In genomic region chr16:10145636-10146035, GRCh38 we compare ENCODE assay signal across 27 cellular contexts.
"Had no signal": no experiment of that assay in that cellular context is flagged by ENCODE, and none has a peak within 500 bp of the region (broad histone marks: within the 10 kb centered on the region; RNA-seq: fewer than 3 reads in every experiment).

No MANE protein-coding gene starts in this region.

- H3K27ac ChIP-seq: stomach, suprapubic skin, testis, thoracic aorta, thyroid gland, tibial artery, tibial nerve, transverse colon, upper lobe of left lung, upper lobe of right lung, uterus, vagina had no signal

- FAIRE-seq: urothelium cell line had no signal

- H3K4me1 ChIP-seq: stomach, suprapubic skin, testis, tibial artery, tibial nerve, transverse colon, upper lobe of left lung, upper lobe of right lung, uterus, vagina had no signal

- ATAC-seq: stimulated activated effector memory CD8-positive, alpha-beta T cell treated with anti-CD3 and anti-CD28 coated beads, Interleukin-12 subunit alpha, Interleukin-12 subunit beta, amount 100 ng/mL, for 72 hours; stimulated activated memory B cell treated with anti-CD40 and anti-IgM and Interleukin-4, amounts not matched to agents 10 μg/mL and 1 μg/mL and 100 μg/mL, for 72 hours; stimulated activated naive B cell treated with anti-CD40 and anti-IgM and Interleukin-4, amounts not matched to agents 10 μg/mL and 1 μg/mL and 100 μg/mL, for 72 hours; stimulated activated naive CD8-positive, alpha-beta T cell treated with anti-CD3 and anti-CD28 coated beads, Interleukin-15, amount 100 ng/mL, for 72 hours; stimulated activated naive CD8-positive, alpha-beta T cell treated with anti-CD3 and anti-CD28 coated beads, Interleukin-15, Interleukin-2, amounts not matched to agents 100 U/mL and 50 U/mL, for 24 hours; upper lobe of right lung had no signal

- DNase-seq: stimulated activated CD4-positive, alpha-beta T cell treated with anti-CD3 and anti-CD28 coated beads, Interleukin-2, amount 100 ng/mL, for 48 hours; stimulated activated CD4-positive, alpha-beta T cell treated with anti-CD3 and anti-CD28 coated beads, Interleukin-4, amount 100 ng/mL, for 1 hour; stimulated activated CD4-positive, alpha-beta T cell treated with anti-CD3 and anti-CD28 coated beads, Interleukin-4, amount 100 ng/mL, for 24 hours; stimulated activated CD4-positive, alpha-beta T cell treated with anti-CD3 and anti-CD28 coated beads, Interleukin-4, amount 100 ng/mL, for 4 hours; stimulated activated CD8-positive, alpha-beta memory T cell treated with anti-CD3 and anti-CD28 coated beads, Interleukin-4, amount 100 ng/mL, for 48 hours; stimulated activated naive B cell treated with anti-CD40 and anti-IgM and Interleukin-4, amounts not matched to agents 10 μg/mL and 1 μg/mL and 100 μg/mL, for 72 hours; stimulated activated naive CD4-positive, alpha-beta T cell; stimulated activated naive CD4-positive, alpha-beta T cell treated with Interleukin-2 at 50 U/mL for 16 hours; stimulated activated naive CD8-positive, alpha-beta T cell treated with anti-CD3 and anti-CD28 coated beads, Interleukin-15, amount 100 ng/mL, for 72 hours; stimulated activated naive CD8-positive, alpha-beta T cell treated with anti-CD3 and anti-CD28 coated beads, Interleukin-15, Interleukin-2, amounts not matched to agents 100 U/mL and 50 U/mL, for 24 hours; stomach; substantia nigra; testis; thyroid gland; tibial artery; transverse colon; trophoblast cell; upper lobe of right lung; uterus had no signal

- H3K4me3 ChIP-seq: stomach, suprapubic skin, testis, thoracic aorta, thyroid gland, tibial artery, tibial nerve, transverse colon, upper lobe of left lung, upper lobe of right lung, uterus, vagina had no signal

- H3K36me3 ChIP-seq: stomach, suprapubic skin, thoracic aorta, thyroid gland, tibial artery, tibial nerve, transverse colon, upper lobe of left lung, upper lobe of right lung, uterus, vagina had no signal

- H3K9me3 ChIP-seq: stomach, suprapubic skin, testis, thoracic aorta, thyroid gland, tibial artery, tibial nerve, transverse colon, upper lobe of left lung, upper lobe of right lung, uterus, vagina had no signal

- H3K27me3 ChIP-seq: stomach, suprapubic skin, testis, thyroid gland, tibial artery, tibial nerve, transverse colon, upper lobe of left lung, upper lobe of right lung, uterus, vagina had no signal
